11 cellular contexts compared by ENCODE assay signal in the genomic region with DNA sequence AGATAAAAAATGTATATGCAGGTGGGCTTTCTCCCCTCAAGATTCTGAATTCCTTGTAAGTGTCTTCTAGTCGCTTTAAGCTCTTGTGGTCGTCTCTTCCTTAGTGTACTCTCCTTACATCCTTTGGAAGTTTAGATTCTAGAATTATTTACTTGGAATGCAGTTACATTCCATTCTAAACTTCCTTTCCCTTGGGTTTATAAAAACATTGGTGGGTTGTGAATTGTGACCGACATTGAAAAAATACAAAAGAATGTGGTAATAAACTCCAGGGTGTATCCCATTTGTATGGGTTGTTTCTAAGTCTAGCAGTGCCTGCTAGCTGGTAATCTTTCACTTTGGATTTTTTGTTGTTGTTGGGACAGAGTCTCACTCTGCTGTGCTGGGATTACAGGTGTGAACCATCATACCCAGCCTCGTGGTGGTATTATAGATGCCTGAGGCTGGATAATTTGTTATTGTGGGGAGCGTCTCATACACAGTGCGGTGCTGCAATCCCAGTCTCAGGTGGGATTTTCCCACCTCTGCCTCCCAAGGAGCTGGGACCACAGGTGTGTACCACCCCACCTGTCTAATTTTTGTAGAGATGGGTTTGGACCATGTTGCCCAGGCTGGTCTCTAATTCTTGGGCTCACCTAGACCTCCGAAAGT. TPM values are rescaled to one million over a fixed set of nuclear protein-coding genes. Genes with fewer than 3 reads are reported as not detected.
A peak's percentile ranks its signal among the peaks of the same experiment; 100 is the strongest.
DNase-seq lines count a peak whose midpoint lies in the region; ATAC-seq, FAIRE-seq and TF ChIP-seq lines count a peak whose summit lies in the region.
"Had no signal": no experiment of that assay in that cellular context is flagged by ENCODE, and none has a peak within 500 bp of the region (broad histone marks: within the 10 kb centered on the region; RNA-seq: fewer than 3 reads in every experiment).

No MANE protein-coding gene starts in this region.

- no peaks in the 10 kb centered on the region for H3K27me3 Mint-ChIP-seq in activated naive CD8-positive, alpha-beta T cell treated with anti-CD3 and anti-CD28 coated beads, Interleukin-2, amount 10 ng/mL, durations not matched to agents 7 days and 5 days

- H3K9ac ChIP-seq in SK-N-SH (peak overlapping the region; percentile 6; the same call in 1 of the 2 replicates), kidney (ENCODE audit: low read length in 2 of 2) (peak overlapping the region in 1 of 2 donors; percentile 87)

- intact Hi-C loops in kidney (cut with DNase I) = no loop called here

- peaks cover 99% of the 10 kb centered on the region for H3K79me2 ChIP-seq in SK-N-SH (ENCODE audit: insufficient read depth)

- no peak for FAIRE-seq in kidney (lab: Jason Lieb, UNC)
- FAIRE-seq: A204.1 had no signal

- H3K9me3 Mint-ChIP-seq in activated naive CD8-positive, alpha-beta T cell treated with anti-CD3 and anti-CD28 coated beads, Interleukin-2, amount 10 ng/mL, durations not matched to agents 7 days and 5 days = no peaks in the 10 kb centered on the region

- H3K36me3 ChIP-seq in SK-N-SH (replicated peaks in 1 of 2; ENCODE audit: control insufficient read depth in 1 of 2, insufficient read depth in 2 of 2, low read length in 1 of 2) (peaks cover 7 to 20% of the 10 kb centered on the region in 2 experiments), kidney (ENCODE audit: control insufficient read depth in 1 of 2, insufficient read depth in 2 of 2, low read length in 2 of 2) (peaks cover 0 to 3% of the 10 kb centered on the region in 2 donors)

- H3K4me3 Mint-ChIP-seq in activated naive CD8-positive, alpha-beta T cell treated with anti-CD3 and anti-CD28 coated beads, Interleukin-2, amount 10 ng/mL, durations not matched to agents 7 days and 5 days = peak overlapping the region; percentile 58

- DNase-seq in SK-N-SH (no peak), kidney (no peak), substantia nigra (lab: John Stamatoyannopoulos, UW) (no peak), NCI-H524 (lab: John Stamatoyannopoulos, UW) (no peak), activated gamma-delta T cell (lab: John Stamatoyannopoulos, UW) (no peak), Kasumi-1 (lab: John Stamatoyannopoulos, UW) (no peak)
- no peak for DNase-seq in activated naive CD8-positive, alpha-beta T cell treated with anti-CD3 and anti-CD28 coated beads, Interleukin-2, amount 10 ng/mL, durations not matched to agents 7 days and 5 days
- DNase-seq: activated CD4-positive, alpha-beta T cell treated with anti-CD3 and anti-CD28 coated beads, Interleukin-2, amount 50 U/mL, for 4 hours; NCI-H1092 treated with DMSO at 0.1 percent for 48 hours had no signal

- no peak; the same call in 2 of the 3 replicates for ATAC-seq in SK-N-SH treated with all-trans-retinoic acid at 6 μM for 48 hours
- ATAC-seq in activated naive CD8-positive, alpha-beta T cell treated with anti-CD3 and anti-CD28 coated beads, Interleukin-2, amount 10 ng/mL, durations not matched to agents 7 days and 5 days (ENCODE audit: low read depth) = no peak

- peaks cover 30 to 43% of the 10 kb centered on the region in 2 experiments for H3K4me1 ChIP-seq in SK-N-SH (ENCODE audit: control insufficient read depth in 1 of 2, insufficient read depth in 2 of 2, low read depth in 1 of 2, low read length in 1 of 2)
- H3K4me1 ChIP-seq in kidney (ENCODE audit: control insufficient read depth in 1 of 2, insufficient read depth in 1 of 2, low read depth in 1 of 2, low read length in 2 of 2) = peaks cover 56% of the 10 kb centered on the region in 2 donors

- WGBS in SK-N-SH (ENCODE audit: low lambda C conversion rate) = 69% methylated on average over 7 of the region's 7 CpGs

- H3K27me3 ChIP-seq in SK-N-SH (ENCODE audit: insufficient read depth) = no peaks in the 10 kb centered on the region

- CTCF ChIA-PET in SK-N-SH (lab: Yijun Ruan, JAX) = interaction anchor here (1.2 to 4.2 kb wide), 4 partner anchors 8 to 1211 kb away, joined by 3 to 33 read pairs (median 22); no protein-coding TSS in a partner anchor

- H3K27ac Mint-ChIP-seq in activated naive CD8-positive, alpha-beta T cell treated with anti-CD3 and anti-CD28 coated beads, Interleukin-2, amount 10 ng/mL, durations not matched to agents 7 days and 5 days = peak overlapping the region; percentile 44

- peaks cover 26% of the 10 kb centered on the region for H4K20me1 ChIP-seq in SK-N-SH (ENCODE audit: insufficient read depth)

- H3K4me3 ChIP-seq in SK-N-SH (ENCODE audit: low read depth in 2 of 2, low read length in 1 of 2) (peak overlapping the region in 1 of 2 experiments; percentile 16; a peak in 2 of 4 replicates), kidney (ENCODE audit: low read length in 2 of 2) (peak overlapping the region; percentile 23 to 46)

- peak overlapping the region; percentile 20 to 99 for H3K27ac ChIP-seq in SK-N-SH (ENCODE audit: low read depth in 2 of 2, low read length in 1 of 2)
- peak overlapping the region; percentile 84 to 94 for H3K27ac ChIP-seq in kidney (ENCODE audit: low read depth in 2 of 2, low read length in 2 of 2)
- peak overlapping the region; percentile 58 for H3K27ac ChIP-seq in substantia nigra (ENCODE audit: low read depth, low read length, poor library complexity, severe bottlenecking)

- no peak for TF ChIP-seq EP300 in SK-N-SH (IDR thresholded peaks at IDR 0.05; ENCODE audit: borderline replicate concordance in 1 of 2, low read depth in 1 of 2, low read length in 1 of 2)

- TF ChIP-seq CTCF in SK-N-SH (IDR thresholded peaks at IDR 0.05) (no peak), kidney (IDR thresholded peaks at IDR 0.05; ENCODE audit: borderline replicate concordance, extremely low read depth, insufficient read depth) (no peak)

- H3K4me2 ChIP-seq in SK-N-SH = peak overlapping the region; percentile 86

- POLR2A ChIA-PET in SK-N-SH (lab: Yijun Ruan, JAX) = interaction anchor here (1.0 kb wide), 1 partner anchor 27 kb away, joined by 3 read pairs; no protein-coding TSS in a partner anchor
- POLR2A ChIA-PET in activated naive CD8-positive, alpha-beta T cell treated with anti-CD3 and anti-CD28 coated beads, Interleukin-2, amount 10 ng/mL, durations not matched to agents 7 days and 5 days (lab: Charles Lee) = interaction anchor here (1.1 to 11.5 kb wide), 7 partner anchors 6 to 98 kb away, joined by 3 to 711 read pairs (median 12); a partner anchor contains a TSS

- H3K4me1 Mint-ChIP-seq in activated naive CD8-positive, alpha-beta T cell treated with anti-CD3 and anti-CD28 coated beads, Interleukin-2, amount 10 ng/mL, durations not matched to agents 7 days and 5 days = peaks cover 82% of the 10 kb centered on the region

- H2AFZ ChIP-seq in SK-N-SH (ENCODE audit: low read depth) = no peak overlapping the region

- TF ChIP-seq RAD21 in SK-N-SH (IDR thresholded peaks at IDR 0.05; ENCODE audit: low read length) = no peak

- H3K9me3 ChIP-seq in SK-N-SH (no peaks in the 10 kb centered on the region), kidney (ENCODE audit: control insufficient read depth in 1 of 2, low read length in 2 of 2) (no peaks in the 10 kb centered on the region)

- H3K9me2 ChIP-seq in SK-N-SH = no peaks in the 10 kb centered on the region

- peaks cover 43% of the 10 kb centered on the region for H3K36me3 Mint-ChIP-seq in activated naive CD8-positive, alpha-beta T cell treated with anti-CD3 and anti-CD28 coated beads, Interleukin-2, amount 10 ng/mL, durations not matched to agents 7 days and 5 days

- H3F3A ChIP-seq in SK-N-SH (replicated peaks; ENCODE audit: insufficient read depth) = peaks cover 58% of the 10 kb centered on the region

TF ChIP-seq in SK-N-SH, 30 proteins besides CTCF, POLR2A, EP300 and RAD21:
- TF ChIP-seq POLR2AphosphoS5 (IDR thresholded peaks at IDR 0.05; ENCODE audit: low read depth, low read length) (0 out of 2 replicates have a peak, but pooled peaks have one; percentile 12), NFIC (IDR thresholded peaks at IDR 0.05; ENCODE audit: borderline replicate concordance) (no peak)

TF ChIP-seq in SK-N-SH treated with all-trans-retinoic acid at 6 μM for 48 hours, 23 proteins besides CTCF, POLR2A, EP300 and RAD21:
- TF ChIP-seq ZC3H10 (CRISPR knock-in tag; IDR thresholded peaks at IDR 0.05) = no peak
- no peak for TF ChIP-seq TCF4 (CRISPR knock-in tag; IDR thresholded peaks at IDR 0.05; ENCODE audit: borderline replicate concordance)
- no peak for TF ChIP-seq PPARA (CRISPR knock-in tag; IDR thresholded peaks at IDR 0.05; ENCODE audit: borderline replicate concordance)
- TF ChIP-seq, protein P1, sequence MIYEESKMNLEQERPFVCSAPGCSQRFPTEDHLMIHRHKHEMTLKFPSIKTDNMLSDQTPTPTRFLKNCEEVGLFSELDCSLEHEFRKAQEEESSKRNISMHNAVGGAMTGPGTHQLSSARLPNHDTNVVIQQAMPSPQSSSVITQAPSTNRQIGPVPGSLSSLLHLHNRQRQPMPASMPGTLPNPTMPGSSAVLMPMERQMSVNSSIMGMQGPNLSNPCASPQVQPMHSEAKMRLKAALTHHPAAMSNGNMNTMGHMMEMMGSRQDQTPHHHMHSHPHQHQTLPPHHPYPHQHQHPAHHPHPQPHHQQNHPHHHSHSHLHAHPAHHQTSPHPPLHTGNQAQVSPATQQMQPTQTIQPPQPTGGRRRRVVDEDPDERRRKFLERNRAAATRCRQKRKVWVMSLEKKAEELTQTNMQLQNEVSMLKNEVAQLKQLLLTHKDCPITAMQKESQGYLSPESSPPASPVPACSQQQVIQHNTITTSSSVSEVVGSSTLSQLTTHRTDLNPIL (CRISPR knock-in tag; IDR thresholded peaks at IDR 0.05; ENCODE audit: low read depth) = no peak
- no peak for TF ChIP-seq SNAI2 (CRISPR knock-in tag; IDR thresholded peaks at IDR 0.05)

RNA-seq across cellular contexts. Expression of a gene that starts 9.1 kb away (rescaled TPM):
- polyA plus RNA-seq in SK-N-SH (2012; rRNA removed) (25.3 and 28.6 TPM in 2 replicates), kidney (ENCODE audit: insufficient read depth, low read depth, low replicate concordance) (22.5 TPM)
- 21.5 and 21.8 TPM in 2 replicates for polyA plus RNA-seq in SK-N-SH (2012; cell fraction: cytosol; rRNA removed)
- polyA plus RNA-seq in SK-N-SH (2012; cell fraction: nucleus; rRNA removed) = 73.6 and 98.5 TPM in 2 replicates
- 100 to 1,000 TPM; 218 to 236 TPM for total RNA-seq in activated naive CD8-positive, alpha-beta T cell treated with anti-CD3 and anti-CD28 coated beads, Interleukin-2, amount 10 ng/mL, durations not matched to agents 7 days and 5 days
- total RNA-seq in kidney = 137 TPM
